Comparison of ENCODE assay signal across 12 cellular contexts in the genomic region with DNA sequence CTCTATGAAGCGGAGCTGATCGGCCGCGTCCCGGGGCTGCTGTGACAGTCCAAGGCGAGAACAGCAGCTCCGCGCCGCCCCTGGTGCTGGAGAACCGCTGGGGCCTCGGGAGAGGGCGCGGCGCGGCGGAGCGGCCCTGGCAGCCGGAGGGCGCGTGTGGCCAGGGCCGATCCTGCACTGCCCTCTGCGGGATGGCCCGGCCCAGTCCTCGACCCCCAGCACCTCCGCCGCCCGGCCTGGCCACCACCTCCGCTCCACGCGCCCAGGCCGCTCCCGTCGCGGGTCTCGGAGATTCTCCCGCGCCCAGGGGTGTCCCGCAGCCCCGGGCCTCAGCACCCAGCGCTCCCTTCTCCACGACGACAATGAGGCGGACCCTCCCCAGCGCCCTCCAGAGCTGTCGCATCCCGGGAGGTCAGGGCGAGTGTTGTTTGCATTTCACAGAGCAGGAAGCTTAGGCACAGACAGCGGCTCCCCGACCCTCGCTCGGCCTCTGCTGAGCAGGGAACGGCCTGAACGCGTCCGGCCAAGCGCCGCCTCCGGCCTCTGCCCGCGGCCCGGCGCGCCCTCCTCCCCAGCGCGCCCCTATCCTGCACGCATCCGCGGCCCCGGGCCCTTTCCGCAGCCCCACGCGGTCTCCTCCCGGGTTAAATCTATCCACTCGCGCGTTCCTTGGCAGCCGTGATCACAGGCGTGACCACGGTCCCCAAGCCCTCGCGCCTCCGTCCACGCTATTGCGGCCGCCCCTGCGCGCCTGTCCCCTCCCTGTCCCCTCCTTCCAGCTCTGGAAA.
DNase-seq lines count a peak whose midpoint lies in the region; ATAC-seq, FAIRE-seq and TF ChIP-seq lines count a peak whose summit lies in the region.
"Had no signal": no experiment of that assay in that cellular context is flagged by ENCODE, and none has a peak within 500 bp of the region (broad histone marks: within the 10 kb centered on the region; RNA-seq: fewer than 3 reads in every experiment).

No MANE protein-coding gene starts in this region.

- H3K4me2 ChIP-seq in DND-41 (ENCODE audit: insufficient read depth, low read length) (no peak overlapping the region), astrocyte (ENCODE audit: low read length) (peak overlapping the region; percentile 69), trophoblast cell (ENCODE audit: low read length) (peak overlapping the region; percentile 42)

- H3K9me3 ChIP-seq in DND-41 (ENCODE audit: insufficient read depth, low read length, severe bottlenecking) (no peaks in the 10 kb centered on the region), astrocyte (ENCODE audit: insufficient read depth, low read depth, low read length) (no peaks in the 10 kb centered on the region), trophoblast cell (ENCODE audit: insufficient read depth, low read depth, low read length) (peaks cover 3% of the 10 kb centered on the region)

- no CpG with 5 or more reads among the region's 87 CpGs for whole genome bisulfite sequencing in trophoblast cell (ENCODE audit: extremely low coverage, insufficient coverage, insufficient read length)

- no peak overlapping the region for H3K18ac ChIP-seq in trophoblast cell (ENCODE audit: low read length)

- FAIRE-seq in astrocyte (lab: Jason Lieb, UNC): no peak

- no peak overlapping the region for H3K27ac Mint-ChIP-seq in astrocyte (ENCODE audit: unreplicated experiment)
- H3K27ac Mint-ChIP-seq in activated CD8-positive, alpha-beta T cell treated with anti-CD3 and anti-CD28 coated beads, Interleukin-2, amount 10 ng/mL, durations not matched to agents 7 days and 5 days: no peak overlapping the region
- H3K27ac Mint-ChIP-seq in activated CD8-positive, alpha-beta memory T cell treated with anti-CD3 and anti-CD28 coated beads, Interleukin-2, amount 10 ng/mL, durations not matched to agents 7 days and 5 days: no peak overlapping the region

- H3K23ac ChIP-seq in trophoblast cell (ENCODE audit: low read length): no peak overlapping the region

- H4K20me1 ChIP-seq in DND-41 (ENCODE audit: insufficient read depth, low read length): peaks cover 7% of the 10 kb centered on the region; the same call in 1 of the 2 replicates
- peaks cover 3% of the 10 kb centered on the region for H4K20me1 ChIP-seq in astrocyte (ENCODE audit: insufficient read depth, low read length)

- peaks cover 8% of the 10 kb centered on the region for H3K36me3 Mint-ChIP-seq in astrocyte (ENCODE audit: low read depth, unreplicated experiment)
- no peaks in the 10 kb centered on the region for H3K36me3 Mint-ChIP-seq in activated CD8-positive, alpha-beta T cell treated with anti-CD3 and anti-CD28 coated beads, Interleukin-2, amount 10 ng/mL, durations not matched to agents 7 days and 5 days (ENCODE audit: low read depth)
- no peaks in the 10 kb centered on the region for H3K36me3 Mint-ChIP-seq in activated CD8-positive, alpha-beta memory T cell treated with anti-CD3 and anti-CD28 coated beads, Interleukin-2, amount 10 ng/mL, durations not matched to agents 7 days and 5 days

- no peak overlapping the region for H2AFZ ChIP-seq in DND-41 (ENCODE audit: low read depth, low read length)
- H2AFZ ChIP-seq in astrocyte (ENCODE audit: low read depth, low read length): peak overlapping the region; percentile 41
- H2AFZ ChIP-seq in trophoblast cell (ENCODE audit: insufficient read depth, low read length, poor library complexity): no peak overlapping the region

- peaks cover 49% of the 10 kb centered on the region for H3K27me3 Mint-ChIP-seq in astrocyte (ENCODE audit: low read depth, unreplicated experiment)
- peaks cover 47% of the 10 kb centered on the region for H3K27me3 Mint-ChIP-seq in activated CD8-positive, alpha-beta T cell treated with anti-CD3 and anti-CD28 coated beads, Interleukin-2, amount 10 ng/mL, durations not matched to agents 7 days and 5 days (ENCODE audit: low read depth)
- H3K27me3 Mint-ChIP-seq in activated CD8-positive, alpha-beta memory T cell treated with anti-CD3 and anti-CD28 coated beads, Interleukin-2, amount 10 ng/mL, durations not matched to agents 7 days and 5 days: peaks cover 59% of the 10 kb centered on the region

- H4K91ac ChIP-seq in trophoblast cell (ENCODE audit: low read depth, low read length): no peak overlapping the region

- H3K4ac ChIP-seq in trophoblast cell (ENCODE audit: low read depth, low read length): no peak overlapping the region

- no peak overlapping the region for H2BK5ac ChIP-seq in trophoblast cell (ENCODE audit: low read depth, low read length, poor library complexity)

- no peak overlapping the region for H3K14ac ChIP-seq in trophoblast cell (ENCODE audit: low read length)

- H2BK120ac ChIP-seq in trophoblast cell (ENCODE audit: insufficient read depth, low read length, poor library complexity): no peak overlapping the region

- DNase-seq in DND-41 (peak; percentile 3), astrocyte (ENCODE audit: low read depth) (no peak), left ventricle myocardium superior (peak; percentile 59), trophoblast cell (no peak)
- no peak for DNase-seq in activated CD8-positive, alpha-beta T cell treated with anti-CD3 and anti-CD28 coated beads, Interleukin-2, amount 10 ng/mL, durations not matched to agents 7 days and 5 days
- DNase-seq in activated CD8-positive, alpha-beta memory T cell treated with anti-CD3 and anti-CD28 coated beads, Interleukin-2, amount 10 ng/mL, durations not matched to agents 7 days and 5 days: no peak
- DNase-seq: GF-D8, NCI-H1417 treated with DMSO at 0.1 percent for 48 hours, occipital lobe, substantia nigra had no signal

- no peaks in the 10 kb centered on the region for H3K27me3 ChIP-seq in DND-41 (ENCODE audit: insufficient read depth, low read length, poor library complexity)
- peaks cover 5% of the 10 kb centered on the region for H3K27me3 ChIP-seq in astrocyte (ENCODE audit: insufficient read depth, low read length)
- peaks cover 44% of the 10 kb centered on the region for H3K27me3 ChIP-seq in trophoblast cell (ENCODE audit: insufficient read depth, low read length)

- H3K4me3 Mint-ChIP-seq in astrocyte (ENCODE audit: unreplicated experiment): no peak overlapping the region
- no peak overlapping the region for H3K4me3 Mint-ChIP-seq in activated CD8-positive, alpha-beta T cell treated with anti-CD3 and anti-CD28 coated beads, Interleukin-2, amount 10 ng/mL, durations not matched to agents 7 days and 5 days
- no peak overlapping the region for H3K4me3 Mint-ChIP-seq in activated CD8-positive, alpha-beta memory T cell treated with anti-CD3 and anti-CD28 coated beads, Interleukin-2, amount 10 ng/mL, durations not matched to agents 7 days and 5 days

- no peak for ATAC-seq in DND-41 (ENCODE audit: insufficient read depth, low read depth)
- ATAC-seq in left ventricle myocardium superior: peak; percentile 86
- no peak for ATAC-seq in GM18519 (IDR thresholded peaks at IDR 0.05; ENCODE audit: low FRiP score, unreplicated experiment)
- ATAC-seq in HG03045 (IDR thresholded peaks at IDR 0.05; ENCODE audit: unreplicated experiment): no peak
- no peak for ATAC-seq in activated CD8-positive, alpha-beta T cell treated with anti-CD3 and anti-CD28 coated beads, Interleukin-2, amount 10 ng/mL, durations not matched to agents 7 days and 5 days
- no peak for ATAC-seq in activated CD8-positive, alpha-beta memory T cell treated with anti-CD3 and anti-CD28 coated beads, Interleukin-2, amount 10 ng/mL, durations not matched to agents 7 days and 5 days

- no peak overlapping the region for H3K9ac ChIP-seq in DND-41 (ENCODE audit: low read depth, low read length)
- no peak overlapping the region for H3K9ac ChIP-seq in astrocyte (ENCODE audit: low read length)
- H3K9ac ChIP-seq in trophoblast cell (ENCODE audit: low read length): no peak overlapping the region

- no peaks in the 10 kb centered on the region for H3K79me1 ChIP-seq in trophoblast cell (ENCODE audit: low read length)

- no peak overlapping the region for H4K12ac ChIP-seq in trophoblast cell (ENCODE audit: low read depth, low read length)

- H3K27ac ChIP-seq in DND-41 (ENCODE audit: low read length) (no peak overlapping the region), astrocyte (ENCODE audit: low read depth, low read length) (no peak overlapping the region), trophoblast cell (ENCODE audit: low read depth, low read length) (no peak overlapping the region)

- POLR2A ChIA-PET in activated CD8-positive, alpha-beta T cell treated with anti-CD3 and anti-CD28 coated beads, Interleukin-2, amount 10 ng/mL, durations not matched to agents 7 days and 5 days (lab: Charles Lee): no interaction called here

- CTCF ChIA-PET in activated CD8-positive, alpha-beta T cell treated with anti-CD3 and anti-CD28 coated beads, Interleukin-2, amount 10 ng/mL, durations not matched to agents 7 days and 5 days (lab: Charles Lee): no interaction called here
- CTCF ChIA-PET in activated CD8-positive, alpha-beta memory T cell treated with anti-CD3 and anti-CD28 coated beads, Interleukin-2, amount 10 ng/mL, durations not matched to agents 7 days and 5 days (lab: Charles Lee): no interaction called here

- H3K36me3 ChIP-seq in DND-41 (ENCODE audit: insufficient read depth, low read length) (no peaks in the 10 kb centered on the region), astrocyte (ENCODE audit: insufficient read depth, low read length) (no peaks in the 10 kb centered on the region), trophoblast cell (ENCODE audit: control insufficient read depth in 1 of 2, insufficient read depth in 2 of 2, low read length in 2 of 2) (no peaks in the 10 kb centered on the region)

- H3K79me2 ChIP-seq in DND-41 (ENCODE audit: insufficient read depth, low read length) (no peaks in the 10 kb centered on the region), astrocyte (ENCODE audit: insufficient read depth, low read length) (no peaks in the 10 kb centered on the region), trophoblast cell (ENCODE audit: control insufficient read depth, insufficient read depth, low read length, poor library complexity) (no peaks in the 10 kb centered on the region)

- H4K8ac ChIP-seq in trophoblast cell (ENCODE audit: low read depth, low read length): no peak overlapping the region

- H3K4me1 Mint-ChIP-seq in astrocyte (ENCODE audit: low read depth, unreplicated experiment): peaks cover 7% of the 10 kb centered on the region
- H3K4me1 Mint-ChIP-seq in activated CD8-positive, alpha-beta T cell treated with anti-CD3 and anti-CD28 coated beads, Interleukin-2, amount 10 ng/mL, durations not matched to agents 7 days and 5 days (ENCODE audit: low read depth): peaks cover 9% of the 10 kb centered on the region
- H3K4me1 Mint-ChIP-seq in activated CD8-positive, alpha-beta memory T cell treated with anti-CD3 and anti-CD28 coated beads, Interleukin-2, amount 10 ng/mL, durations not matched to agents 7 days and 5 days: peaks cover 2% of the 10 kb centered on the region

- intact Hi-C loops in left ventricle myocardium superior (cut with micrococcal nuclease): no loop called here

- no peak overlapping the region for H3K4me3 ChIP-seq in DND-41 (ENCODE audit: low read depth in 1 of 2, low read length in 2 of 2)
- no peak overlapping the region for H3K4me3 ChIP-seq in astrocyte (ENCODE audit: insufficient read depth, low read depth, low read length)
- no peak overlapping the region for H3K4me3 ChIP-seq in trophoblast cell (ENCODE audit: low read depth, low read length)

- no peak overlapping the region for H2BK12ac ChIP-seq in trophoblast cell (ENCODE audit: low read length)

- H3K9me3 Mint-ChIP-seq in astrocyte (ENCODE audit: unreplicated experiment): peaks cover 3% of the 10 kb centered on the region
- H3K9me3 Mint-ChIP-seq in activated CD8-positive, alpha-beta T cell treated with anti-CD3 and anti-CD28 coated beads, Interleukin-2, amount 10 ng/mL, durations not matched to agents 7 days and 5 days (ENCODE audit: insufficient read depth): no peaks in the 10 kb centered on the region
- H3K9me3 Mint-ChIP-seq in activated CD8-positive, alpha-beta memory T cell treated with anti-CD3 and anti-CD28 coated beads, Interleukin-2, amount 10 ng/mL, durations not matched to agents 7 days and 5 days (ENCODE audit: low read depth): no peaks in the 10 kb centered on the region

- no peak for TF ChIP-seq CTCF in DND-41 (IDR thresholded peaks at IDR 0.05; ENCODE audit: borderline replicate concordance, extremely low read depth, low read length, poor library complexity, severe bottlenecking)
- TF ChIP-seq CTCF in astrocyte (IDR thresholded peaks at IDR 0.05; ENCODE audit: insufficient read depth, low read depth, low read length): no peak

- no peak overlapping the region for H2AK5ac ChIP-seq in trophoblast cell (ENCODE audit: low read length)

- H3K4me1 ChIP-seq in DND-41 (ENCODE audit: insufficient read depth, low read length): peaks cover 12% of the 10 kb centered on the region
- peaks cover 16% of the 10 kb centered on the region for H3K4me1 ChIP-seq in astrocyte (ENCODE audit: insufficient read depth, low read length)
- H3K4me1 ChIP-seq in trophoblast cell (ENCODE audit: control insufficient read depth in 1 of 2, insufficient read depth in 2 of 2, low read length in 2 of 2): peaks cover 12 to 22% of the 10 kb centered on the region in 2 experiments

Comparison
In these comparisons a context has a peak if more than half of its experiments do, and no peak if none do; other contexts are left out.
1. DNase-seq: peak in DND-41 (single experiment) and left ventricle myocardium superior (single experiment); none in astrocyte (single experiment), trophoblast cell (0 of 2), activated CD8-positive, alpha-beta T cell treated with anti-CD3 and anti-CD28 coated beads, Interleukin-2, amount 10 ng/mL, durations not matched to agents 7 days and 5 days (single experiment) and activated CD8-positive, alpha-beta memory T cell treated with anti-CD3 and anti-CD28 coated beads, Interleukin-2, amount 10 ng/mL, durations not matched to agents 7 days and 5 days (single experiment).